Comparison of ENCODE assay signal across 8 cellular contexts in genomic region chr1:156751724-156752481, GRCh38. TPM values are rescaled to one million over a fixed set of nuclear protein-coding genes. Genes with fewer than 3 reads are reported as not detected.
DNase-seq lines count a peak whose midpoint lies in the region; ATAC-seq lines count a peak whose summit lies in the region.

No MANE protein-coding gene starts in this region.

- H3K36me3 ChIP-seq in CD4-positive, alpha-beta memory T cell (ENCODE audit: insufficient read depth, low read length): no peaks in the 10 kb centered on the region
- H3K36me3 ChIP-seq in effector memory CD4-positive, alpha-beta T cell (ENCODE audit: control insufficient read depth, insufficient read depth, low read length): no peaks in the 10 kb centered on the region

- CTCF ChIA-PET in CD4-positive, alpha-beta memory T cell (lab: Charles Lee; ENCODE audit: partially characterized antibody): interaction anchor here (1.0 to 3.9 kb wide), 5 partner anchors 10 to 108 kb away, joined by 3 to 34 read pairs (median 8); partner anchors contain the start of genes ISG20L2, METTL25B, MRPL24 and PRCC

- peak; percentile 91 to 98 (median 93) for DNase-seq in CD4-positive, alpha-beta memory T cell
- peak; percentile 90 for DNase-seq in HT1080 (ENCODE audit: low read depth)
- DNase-seq in NK-92 treated with Interleukin-12 subunit alpha and Interleukin-12 subunit beta, amount 100 ng/mL, for 24 hours (lab: John Stamatoyannopoulos, UW): peak; percentile 96
- DNase-seq in activated CD8-positive, alpha-beta memory T cell treated with anti-CD3 and anti-CD28 coated beads for 48 hours (ENCODE audit: low read depth in 2 of 3, low spot score in 2 of 3): peak; percentile 85 to 95 (median 91)
- peak; percentile 93 to 96 (median 96) for DNase-seq in effector memory CD4-positive, alpha-beta T cell
- DNase-seq in memory B cell (ENCODE audit: low spot score in 2 of 2): peak; percentile 78 to 89
- peak; percentile 92 to 99 (median 96) for DNase-seq in stimulated activated CD4-positive, alpha-beta T cell treated with anti-CD3 and anti-CD28 coated beads, TNF-alpha, amount 100 ng/mL, for 48 hours (ENCODE audit: low read depth in 3 of 3)

- H3K9me3 Mint-ChIP-seq in CD4-positive, alpha-beta memory T cell: no peaks in the 10 kb centered on the region
- no peaks in the 10 kb centered on the region for H3K9me3 Mint-ChIP-seq in memory B cell

- H3K4me1 Mint-ChIP-seq in CD4-positive, alpha-beta memory T cell: peaks cover 36 to 62% (median 47%) of the 10 kb centered on the region in 4 donors
- H3K4me1 Mint-ChIP-seq in memory B cell: peaks cover 47% of the 10 kb centered on the region

- peak overlapping the region; percentile 42 to 88 for H3K4me3 ChIP-seq in CD4-positive, alpha-beta memory T cell (ENCODE audit: low read length in 2 of 2)
- H3K4me3 ChIP-seq in effector memory CD4-positive, alpha-beta T cell (ENCODE audit: insufficient read depth, low read depth, low read length, poor library complexity, severe bottlenecking): peak overlapping the region; percentile 88

- ATAC-seq in GM19467 (IDR thresholded peaks at IDR 0.05; ENCODE audit: unreplicated experiment) (peak; percentile 59), memory B cell (ENCODE audit: low read depth) (peak; percentile 82)

- peak overlapping the region; percentile 87 to 97 (median 92) for H3K4me3 Mint-ChIP-seq in CD4-positive, alpha-beta memory T cell
- H3K4me3 Mint-ChIP-seq in memory B cell: peak overlapping the region; percentile 82

- peak overlapping the region; percentile 84 to 95 (median 92) for H3K27ac Mint-ChIP-seq in CD4-positive, alpha-beta memory T cell
- H3K27ac Mint-ChIP-seq in memory B cell: peak overlapping the region; percentile 48

- H3K27me3 ChIP-seq in CD4-positive, alpha-beta memory T cell (ENCODE audit: insufficient read depth, low read length): no peaks in the 10 kb centered on the region
- H3K27me3 ChIP-seq in effector memory CD4-positive, alpha-beta T cell (replicated peaks; ENCODE audit: control insufficient read depth, insufficient read depth, low read length, poor library complexity, severe bottlenecking): no peaks in the 10 kb centered on the region

- H3K36me3 Mint-ChIP-seq in CD4-positive, alpha-beta memory T cell: peaks cover 0 to 13% of the 10 kb centered on the region in 2 donors
- H3K36me3 Mint-ChIP-seq in memory B cell: no peaks in the 10 kb centered on the region

- no peaks in the 10 kb centered on the region for H3K27me3 Mint-ChIP-seq in CD4-positive, alpha-beta memory T cell
- H3K27me3 Mint-ChIP-seq in memory B cell: no peaks in the 10 kb centered on the region

- no peaks in the 10 kb centered on the region for H3K9me3 ChIP-seq in CD4-positive, alpha-beta memory T cell (ENCODE audit: control insufficient read depth in 1 of 2, low read length in 2 of 2)
- H3K9me3 ChIP-seq in effector memory CD4-positive, alpha-beta T cell (ENCODE audit: control insufficient read depth, low read length): no peaks in the 10 kb centered on the region

- intact Hi-C loops in CD4-positive, alpha-beta memory T cell (cut with micrococcal nuclease): loop anchor here (1.0 kb wide), 4 partner anchors 11 to 247 kb away; partner anchors contain the start of genes ISG20L2, METTL25B, MRPL24 and PRCC

- H3K4me1 ChIP-seq in CD4-positive, alpha-beta memory T cell (ENCODE audit: insufficient read depth, low read length): peaks cover 44% of the 10 kb centered on the region
- peaks cover 46% of the 10 kb centered on the region for H3K4me1 ChIP-seq in effector memory CD4-positive, alpha-beta T cell (ENCODE audit: control insufficient read depth, insufficient read depth, low read length, poor library complexity, severe bottlenecking)

- peak overlapping the region; percentile 82 for H3K27ac ChIP-seq in CD4-positive, alpha-beta memory T cell (ENCODE audit: low read depth, low read length)
- peak overlapping the region; percentile 87 for H3K27ac ChIP-seq in effector memory CD4-positive, alpha-beta T cell (ENCODE audit: insufficient read depth, low read length, poor library complexity, severe bottlenecking)

- POLR2A ChIA-PET in CD4-positive, alpha-beta memory T cell (lab: Charles Lee; ENCODE audit: partially characterized antibody): interaction anchor here (0.6 to 4.6 kb wide), 16 partner anchors 10 to 469 kb away, joined by 3 to 103 read pairs (median 4); partner anchors contain the start of genes ISG20L2, MEF2D, METTL25B and MRPL24

RNA-seq across cellular contexts. Expression of gene HDGF, which starts 0.4 kb away (rescaled TPM):
- total RNA-seq in CD4-positive, alpha-beta memory T cell: 10 to 100 TPM; 93.3 to 97.0 TPM
- polyA plus RNA-seq in CD4-positive, alpha-beta memory T cell: 10 to 100 TPM; 23.8 to 49.3 TPM
- 522 and 576 TPM in 2 replicates for total RNA-seq in HT1080 (2014; rRNA removed; shearing (Covaris generic))
- polyA plus RNA-seq in HT1080 (2015; cell fraction: cytosol; rRNA removed): 364 and 385 TPM in 2 replicates
- 227 and 246 TPM in 2 replicates for polyA plus RNA-seq in HT1080 (2015; cell fraction: nucleus; rRNA removed)

RNA-seq across cellular contexts. Expression of gene MRPL24, which starts 11.0 kb away (rescaled TPM):
- total RNA-seq in CD4-positive, alpha-beta memory T cell: 10 to 100 TPM; 44.1 to 47.4 TPM
- polyA plus RNA-seq in CD4-positive, alpha-beta memory T cell: 100 to 1,000 TPM in 1 of 2 donors, 10 to 100 TPM in 1; 86.7 to 150 TPM
- total RNA-seq in HT1080 (2014; rRNA removed; shearing (Covaris generic)): 163 and 192 TPM in 2 replicates
- 160 and 175 TPM in 2 replicates for polyA plus RNA-seq in HT1080 (2015; cell fraction: cytosol; rRNA removed)
- polyA plus RNA-seq in HT1080 (2015; cell fraction: nucleus; rRNA removed): 94.5 and 109 TPM in 2 replicates

RNA-seq across cellular contexts. Expression of gene PRCC, which starts 15.4 kb away (rescaled TPM):
- 10 to 100 TPM; 60.9 to 61.3 TPM for total RNA-seq in CD4-positive, alpha-beta memory T cell
- polyA plus RNA-seq in CD4-positive, alpha-beta memory T cell: 10 to 100 TPM; 32.8 to 52.7 TPM
- total RNA-seq in HT1080 (2014; rRNA removed; shearing (Covaris generic)): 69.5 and 122 TPM in 2 replicates
- polyA plus RNA-seq in HT1080 (2015; cell fraction: cytosol; rRNA removed): 59.2 and 73.1 TPM in 2 replicates
- polyA plus RNA-seq in HT1080 (2015; cell fraction: nucleus; rRNA removed): 77.3 and 85.0 TPM in 2 replicates

RNA-seq across cellular contexts. Expression of gene ISG20L2, which starts 23.3 kb away (rescaled TPM):
- total RNA-seq in CD4-positive, alpha-beta memory T cell: 10 to 100 TPM; 47.9 to 53.1 TPM
- polyA plus RNA-seq in CD4-positive, alpha-beta memory T cell: 10 to 100 TPM; 11.4 to 19.3 TPM
- 27.6 and 39.8 TPM in 2 replicates for total RNA-seq in HT1080 (2014; rRNA removed; shearing (Covaris generic))
- polyA plus RNA-seq in HT1080 (2015; cell fraction: cytosol; rRNA removed): 44.0 and 45.2 TPM in 2 replicates
- 32.8 and 38.5 TPM in 2 replicates for polyA plus RNA-seq in HT1080 (2015; cell fraction: nucleus; rRNA removed)

RNA-seq across cellular contexts. Expression of gene METTL25B, which starts 23.6 kb away (rescaled TPM):
- total RNA-seq in CD4-positive, alpha-beta memory T cell: 10 to 100 TPM; 30.5 to 35.7 TPM
- polyA plus RNA-seq in CD4-positive, alpha-beta memory T cell: 1 to 10 TPM; 4.6 to 7.5 TPM
- 10.9 and 15.7 TPM in 2 replicates for total RNA-seq in HT1080 (2014; rRNA removed; shearing (Covaris generic))
- 14.2 and 17.3 TPM in 2 replicates for polyA plus RNA-seq in HT1080 (2015; cell fraction: cytosol; rRNA removed)
- polyA plus RNA-seq in HT1080 (2015; cell fraction: nucleus; rRNA removed): 35.5 and 53.7 TPM in 2 replicates

Comparison
In these comparisons a context has a peak if more than half of its experiments do, and no peak if none do; other contexts are left out.
1. Peak in every context shown above with its lines: DNase-seq, ATAC-seq, H3K4me3 ChIP-seq and H3K27ac ChIP-seq.